23 cellular contexts compared by ENCODE assay signal in genomic region chr12:107503851-107504502, GRCh38.
"Had no signal": no experiment of that assay in that cellular context is flagged by ENCODE, and none has a peak within 500 bp of the region (broad histone marks: within the 10 kb centered on the region; RNA-seq: fewer than 3 reads in every experiment).

No MANE protein-coding gene starts in this region.

- H3K27ac ChIP-seq: brain microvascular endothelial cell, left ventricle myocardium inferior, transverse colon, WERI-Rb-1 had no signal

- H3K4me1 ChIP-seq: left ventricle myocardium inferior, transverse colon had no signal

- H3K9me3 Mint-ChIP-seq: activated CD4-positive, alpha-beta T cell treated with anti-CD3 and anti-CD28 coated beads, Interleukin-2, amount 10 ng/mL, durations not matched to agents 7 days and 5 days; dendritic cell treated with granulocyte-macrophage colony-stimulating factor and Interleukin-4, amounts not matched to agents 40 ng/mL and 50 ng/mL, for 4 days; mesothelial cell of epicardium; stimulated activated naive B cell treated with anti-CD40 and anti-IgM and Interleukin-4, amounts not matched to agents 10 μg/mL and 1 μg/mL and 100 μg/mL, for 72 hours had no signal

- H3K4me3 Mint-ChIP-seq: activated CD4-positive, alpha-beta T cell treated with anti-CD3 and anti-CD28 coated beads, Interleukin-2, amount 10 ng/mL, durations not matched to agents 7 days and 5 days; activated CD8-positive, alpha-beta T cell treated with anti-CD3 and anti-CD28 coated beads, Interleukin-2, amount 10 ng/mL, durations not matched to agents 7 days and 5 days; dendritic cell treated with granulocyte-macrophage colony-stimulating factor and Interleukin-4, amounts not matched to agents 40 ng/mL and 50 ng/mL, for 4 days; mesothelial cell of epicardium; naive thymus-derived CD8-positive, alpha-beta T cell; stimulated activated naive B cell treated with anti-CD40 and anti-IgM and Interleukin-4, amounts not matched to agents 10 μg/mL and 1 μg/mL and 100 μg/mL, for 72 hours had no signal

- H3K36me3 Mint-ChIP-seq: activated naive CD4-positive, alpha-beta T cell treated with anti-CD3 and anti-CD28 coated beads, Interleukin-2, amount 50 U/mL, for 72 hours; mesothelial cell of epicardium; naive thymus-derived CD8-positive, alpha-beta T cell; stimulated activated naive B cell treated with anti-CD40 and anti-IgM and Interleukin-4, amounts not matched to agents 10 μg/mL and 1 μg/mL and 100 μg/mL, for 72 hours had no signal

- H3K27me3 ChIP-seq: brain microvascular endothelial cell, transverse colon had no signal

- DNase-seq: activated CD4-positive, alpha-beta T cell treated with anti-CD3 and anti-CD28 coated beads, Interleukin-2, amount 10 ng/mL, durations not matched to agents 7 days and 5 days; activated CD4-positive, CD25-positive, alpha-beta regulatory T cell treated with anti-CD3 and anti-CD28 coated beads, Interleukin-2, amount 50 U/mL, for 72 hours; activated CD8-positive, alpha-beta T cell treated with anti-CD3 and anti-CD28 coated beads, Interleukin-2, amount 10 ng/mL, durations not matched to agents 7 days and 5 days; activated T-cell treated with anti-CD3 and anti-CD28 coated beads, Interleukin-2, amount 50 U/mL, for 1 hour; aorta; brain microvascular endothelial cell; caudate nucleus; effector CD4-positive, alpha-beta T cell; kidney; left ventricle myocardium inferior; naive thymus-derived CD8-positive, alpha-beta T cell; small intestine; stimulated activated CD8-positive, alpha-beta memory T cell treated with anti-CD3 and anti-CD28 coated beads, Interleukin-4, amount 100 ng/mL, for 48 hours; stimulated activated naive B cell treated with anti-CD40 and anti-IgM and Interleukin-4, amounts not matched to agents 10 μg/mL and 1 μg/mL and 100 μg/mL, for 72 hours; transverse colon; WERI-Rb-1 had no signal

- ATAC-seq: activated CD8-positive, alpha-beta T cell treated with anti-CD3 and anti-CD28 coated beads, Interleukin-2, amount 10 ng/mL, durations not matched to agents 7 days and 5 days; activated naive CD4-positive, alpha-beta T cell treated with anti-CD3 and anti-CD28 coated beads, Interleukin-2, amount 50 U/mL, for 72 hours; naive thymus-derived CD8-positive, alpha-beta T cell; sciatic nerve; stimulated activated naive B cell treated with anti-CD40 and anti-IgM and Interleukin-4, amounts not matched to agents 10 μg/mL and 1 μg/mL and 100 μg/mL, for 72 hours had no signal

- H3K27me3 Mint-ChIP-seq: activated CD4-positive, alpha-beta T cell treated with anti-CD3 and anti-CD28 coated beads, Interleukin-2, amount 10 ng/mL, durations not matched to agents 7 days and 5 days; dendritic cell treated with granulocyte-macrophage colony-stimulating factor and Interleukin-4, amounts not matched to agents 40 ng/mL and 50 ng/mL, for 4 days; naive thymus-derived CD8-positive, alpha-beta T cell had no signal

- H3K36me3 ChIP-seq: brain microvascular endothelial cell, left ventricle myocardium inferior, transverse colon, WERI-Rb-1 had no signal

- H3K4me1 Mint-ChIP-seq: activated CD4-positive, alpha-beta T cell treated with anti-CD3 and anti-CD28 coated beads, Interleukin-2, amount 10 ng/mL, durations not matched to agents 7 days and 5 days; mesothelial cell of epicardium had no signal

- FAIRE-seq: endometrium, kidney, small intestine, TTC549, urothelium cell line had no signal

- H3K27ac Mint-ChIP-seq: activated CD4-positive, alpha-beta T cell treated with anti-CD3 and anti-CD28 coated beads, Interleukin-2, amount 10 ng/mL, durations not matched to agents 7 days and 5 days; activated CD8-positive, alpha-beta T cell treated with anti-CD3 and anti-CD28 coated beads, Interleukin-2, amount 10 ng/mL, durations not matched to agents 7 days and 5 days; activated naive CD4-positive, alpha-beta T cell treated with anti-CD3 and anti-CD28 coated beads, Interleukin-2, amount 50 U/mL, for 72 hours; dendritic cell treated with granulocyte-macrophage colony-stimulating factor and Interleukin-4, amounts not matched to agents 40 ng/mL and 50 ng/mL, for 4 days; mesothelial cell of epicardium; naive thymus-derived CD8-positive, alpha-beta T cell; stimulated activated naive B cell treated with anti-CD40 and anti-IgM and Interleukin-4, amounts not matched to agents 10 μg/mL and 1 μg/mL and 100 μg/mL, for 72 hours had no signal

- H3K4me3 ChIP-seq: left ventricle myocardium inferior, transverse colon had no signal

- H3K9me3 ChIP-seq: left ventricle myocardium inferior, transverse colon had no signal
